In the genomic region with DNA sequence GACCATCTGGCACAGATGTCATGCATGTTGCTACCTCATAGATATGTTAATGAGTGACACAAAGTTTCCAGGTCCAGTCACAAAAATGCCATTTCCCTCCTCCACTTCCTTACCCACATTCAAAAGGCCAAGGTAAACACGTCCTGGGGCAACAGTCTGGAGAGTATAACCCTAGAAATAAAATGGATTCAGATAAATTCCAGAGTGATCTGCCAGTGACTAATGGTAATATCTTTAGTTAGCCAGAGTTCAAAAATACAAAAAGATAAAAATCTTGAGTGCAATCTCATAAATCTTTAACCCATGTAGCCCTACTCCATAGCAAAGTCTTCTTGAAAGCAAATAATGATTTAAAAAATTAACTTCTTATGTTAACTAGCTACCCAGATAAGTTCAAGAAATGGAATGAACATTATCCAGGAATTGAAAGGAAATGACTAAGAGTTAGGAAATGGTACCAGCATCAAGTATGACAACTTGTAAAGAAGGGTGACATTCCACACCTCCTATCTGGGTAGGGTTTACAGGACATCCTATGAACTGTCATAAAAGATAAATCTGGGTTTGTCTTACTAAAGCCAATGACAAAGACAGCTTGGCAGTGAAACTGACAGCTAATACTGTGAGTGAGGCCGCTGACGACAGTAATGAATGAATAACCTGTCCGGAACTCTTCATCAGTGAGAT, we compare ENCODE assay signal across 15 cellular contexts. TPM values are rescaled to one million over a fixed set of nuclear protein-coding genes. Genes with fewer than 3 reads are reported as not detected.
DNase-seq lines count a peak whose midpoint lies in the region; ATAC-seq and TF ChIP-seq lines count a peak whose summit lies in the region.
"Had no signal": no experiment of that assay in that cellular context is flagged by ENCODE, and none has a peak within 500 bp of the region (broad histone marks: within the 10 kb centered on the region; RNA-seq: fewer than 3 reads in every experiment).

No MANE protein-coding gene starts in this region.

- POLR2A ChIA-PET in PC-3 (lab: Charles Lee; ENCODE audit: unreplicated experiment): interaction anchor here (0.6 to 0.7 kb wide), 5 partner anchors 17 to 725 kb away, joined by 3 to 18 read pairs (median 4); no protein-coding TSS in a partner anchor

- H3K36me3 ChIP-seq in ACC112 (ENCODE audit: insufficient read depth, low read length) (no peaks in the 10 kb centered on the region), GM23338 (ENCODE audit: insufficient read depth) (no peaks in the 10 kb centered on the region), PC-3 (ENCODE audit: low read depth, low read length) (no peaks in the 10 kb centered on the region)
- H3K36me3 ChIP-seq: neutrophil had no signal

- peak overlapping the region; percentile 90 for H3K9ac ChIP-seq in PC-3 (ENCODE audit: low read length)

- H3F3A ChIP-seq in GM23338 (replicated peaks; ENCODE audit: low read depth) (no peaks in the 10 kb centered on the region), PC-3 (ENCODE audit: low read length, unreplicated experiment) (no peaks in the 10 kb centered on the region)

- H2AFZ ChIP-seq in ACC112 (ENCODE audit: low read length, unreplicated experiment) (no peak overlapping the region), GM23338 (no peak overlapping the region), PC-3 (ENCODE audit: low read length) (no peak overlapping the region)

- CTCF ChIA-PET in PC-3 (lab: Charles Lee): no interaction called here

- no peaks in the 10 kb centered on the region for H3K79me2 ChIP-seq in ACC112 (ENCODE audit: control insufficient read depth, insufficient read depth, low read length, unreplicated experiment)
- H3K79me2 ChIP-seq in GM23338 (replicated peaks; ENCODE audit: insufficient read depth): no peaks in the 10 kb centered on the region
- no peaks in the 10 kb centered on the region for H3K79me2 ChIP-seq in PC-3 (ENCODE audit: low read length)

- peaks cover 6% of the 10 kb centered on the region for H3K27me3 Mint-ChIP-seq in GM23338 (ENCODE audit: insufficient read depth, low read depth, poor library complexity)
- peaks cover 15% of the 10 kb centered on the region for H3K27me3 Mint-ChIP-seq in stimulated activated naive CD8-positive, alpha-beta T cell treated with anti-CD3 and anti-CD28 coated beads, Interleukin-15, amount 100 ng/mL, for 72 hours

- H3K4me1 ChIP-seq in ACC112 (ENCODE audit: control insufficient read depth, insufficient read depth, low read length, unreplicated experiment): peaks cover 19% of the 10 kb centered on the region
- peaks cover 17% of the 10 kb centered on the region; the same call in 1 of the 2 replicates for H3K4me1 ChIP-seq in GM23338 (ENCODE audit: insufficient read depth)
- peaks cover 33% of the 10 kb centered on the region for H3K4me1 ChIP-seq in PC-3 (ENCODE audit: insufficient read depth, low read length)

- H3K9me3 ChIP-seq in PC-3 (ENCODE audit: low read length): no peaks in the 10 kb centered on the region
- H3K9me3 ChIP-seq: neutrophil had no signal

- H3K4me3 ChIP-seq in ACC112 (ENCODE audit: low read depth, low read length) (peak overlapping the region; percentile 22; the same call in 1 of the 2 replicates), GM23338 (no peak overlapping the region), PC-3 (ENCODE audit: low read length) (peak overlapping the region; percentile 44; the same call in 1 of the 2 replicates), fibroblast of villous mesenchyme (ENCODE audit: low read depth, low read length) (no peak overlapping the region)

- peaks cover 13% of the 10 kb centered on the region; the same call in 1 of the 2 replicates for H3K9me2 ChIP-seq in GM23338 (ENCODE audit: insufficient read depth)
- no peaks in the 10 kb centered on the region for H3K9me2 ChIP-seq in PC-3 (replicated peaks; ENCODE audit: low read length)

- H3K36me3 Mint-ChIP-seq in GM23338 (ENCODE audit: low read depth): no peaks in the 10 kb centered on the region
- H3K36me3 Mint-ChIP-seq: activated naive CD4-positive, alpha-beta T cell treated with anti-CD3 and anti-CD28 coated beads, Interleukin-2, amount 50 U/mL, for 72 hours had no signal

- H3K27ac ChIP-seq in ACC112 (ENCODE audit: low read depth, low read length): peak overlapping the region; percentile 58
- no peak overlapping the region for H3K27ac ChIP-seq in GM23338 (ENCODE audit: low read depth)
- H3K27ac ChIP-seq in PC-3 (ENCODE audit: low read length): peak overlapping the region; percentile 97
- H3K27ac ChIP-seq: neutrophil had no signal

- no peak for DNase-seq in GM23338 (ENCODE audit: low spot score)
- peak; percentile 91 for DNase-seq in PC-3
- DNase-seq in fibroblast of villous mesenchyme (ENCODE audit: low read depth): peak; percentile 51
- no peak for DNase-seq in stimulated activated naive CD8-positive, alpha-beta T cell treated with anti-CD3 and anti-CD28 coated beads, Interleukin-15, amount 100 ng/mL, for 72 hours
- DNase-seq in T-helper 9 cell: no peak
- DNase-seq in NCI-H1105 (lab: John Stamatoyannopoulos, UW): no peak
- no peak for DNase-seq in hepatic stellate cell (ENCODE audit: low spot score)
- DNase-seq: activated CD4-positive, alpha-beta T cell treated with anti-CD3 and anti-CD28 coated beads, Interleukin-2, amount 50 U/mL, for 4 hours; endodermal cell; GF-D8; Kasumi-1; NCI-H524 treated with DMSO at 0.1 percent for 48 hours had no signal

- TF ChIP-seq CTCF in GM23338 (conservative IDR thresholded peaks at IDR 0.05; ENCODE audit: low read depth in 2 of 2) (no peak), PC-3 (conservative IDR thresholded peaks at IDR 0.05; ENCODE audit: low read depth, low read length) (no peak), fibroblast of villous mesenchyme (IDR thresholded peaks at IDR 0.05; ENCODE audit: insufficient read depth, low read depth, low read length) (no peak)

- H3K4me3 Mint-ChIP-seq in GM23338: no peak overlapping the region
- H3K4me3 Mint-ChIP-seq in stimulated activated naive CD8-positive, alpha-beta T cell treated with anti-CD3 and anti-CD28 coated beads, Interleukin-15, amount 100 ng/mL, for 72 hours: no peak overlapping the region
- H3K4me3 Mint-ChIP-seq: endodermal cell had no signal

- no peaks in the 10 kb centered on the region for H3K9me3 Mint-ChIP-seq in GM23338
- no peaks in the 10 kb centered on the region for H3K9me3 Mint-ChIP-seq in stimulated activated naive CD8-positive, alpha-beta T cell treated with anti-CD3 and anti-CD28 coated beads, Interleukin-15, amount 100 ng/mL, for 72 hours
- H3K9me3 Mint-ChIP-seq: activated naive CD4-positive, alpha-beta T cell treated with anti-CD3 and anti-CD28 coated beads, Interleukin-2, amount 50 U/mL, for 72 hours had no signal

- H3K4me2 ChIP-seq in GM23338 (no peak overlapping the region), PC-3 (ENCODE audit: low read length) (peak overlapping the region; percentile 76)

- ATAC-seq in GM23338: no peak
- peak; percentile 93 for ATAC-seq in PC-3
- no peak for ATAC-seq in stimulated activated naive CD8-positive, alpha-beta T cell treated with anti-CD3 and anti-CD28 coated beads, Interleukin-15, amount 100 ng/mL, for 72 hours
- ATAC-seq: activated naive CD4-positive, alpha-beta T cell treated with anti-CD3 and anti-CD28 coated beads, Interleukin-2, amount 50 U/mL, for 72 hours had no signal

- no TSS peak for BruUV-seq in PC-3 (replicated peaks; lab: Mats Ljungman, UMichigan)

- H4K20me1 ChIP-seq in GM23338 (replicated peaks; ENCODE audit: insufficient read depth) (no peaks in the 10 kb centered on the region), PC-3 (ENCODE audit: low read length) (no peaks in the 10 kb centered on the region)

- H3K27ac Mint-ChIP-seq in GM23338: peak overlapping the region; percentile 24; the same call in 1 of the 2 replicates
- H3K27ac Mint-ChIP-seq in stimulated activated naive CD8-positive, alpha-beta T cell treated with anti-CD3 and anti-CD28 coated beads, Interleukin-15, amount 100 ng/mL, for 72 hours: peak overlapping the region in 1 of 2 donors; percentile 44
- H3K27ac Mint-ChIP-seq: activated naive CD4-positive, alpha-beta T cell treated with anti-CD3 and anti-CD28 coated beads, Interleukin-2, amount 50 U/mL, for 72 hours; endodermal cell had no signal

- intact Hi-C loops in PC-3 (cut with micrococcal nuclease): loop anchor here (1.0 kb wide), 2 partner anchors 34 to 191 kb away; no protein-coding TSS in a partner anchor

- H3K27me3 ChIP-seq in ACC112 (ENCODE audit: insufficient read depth, low read length): no peaks in the 10 kb centered on the region
- H3K27me3 ChIP-seq in GM23338 (ENCODE audit: insufficient read depth): no peaks in the 10 kb centered on the region
- H3K27me3 ChIP-seq in PC-3 (ENCODE audit: low read length): no peaks in the 10 kb centered on the region
- H3K27me3 ChIP-seq: neutrophil had no signal

- peaks cover 26% of the 10 kb centered on the region for H3K4me1 Mint-ChIP-seq in GM23338
- H3K4me1 Mint-ChIP-seq in stimulated activated naive CD8-positive, alpha-beta T cell treated with anti-CD3 and anti-CD28 coated beads, Interleukin-15, amount 100 ng/mL, for 72 hours: no peaks in the 10 kb centered on the region

TF ChIP-seq in GM23338, 12 proteins besides CTCF, POLR2A, EP300 and RAD21 (continues in another document):
- TF ChIP-seq, protein P1, sequence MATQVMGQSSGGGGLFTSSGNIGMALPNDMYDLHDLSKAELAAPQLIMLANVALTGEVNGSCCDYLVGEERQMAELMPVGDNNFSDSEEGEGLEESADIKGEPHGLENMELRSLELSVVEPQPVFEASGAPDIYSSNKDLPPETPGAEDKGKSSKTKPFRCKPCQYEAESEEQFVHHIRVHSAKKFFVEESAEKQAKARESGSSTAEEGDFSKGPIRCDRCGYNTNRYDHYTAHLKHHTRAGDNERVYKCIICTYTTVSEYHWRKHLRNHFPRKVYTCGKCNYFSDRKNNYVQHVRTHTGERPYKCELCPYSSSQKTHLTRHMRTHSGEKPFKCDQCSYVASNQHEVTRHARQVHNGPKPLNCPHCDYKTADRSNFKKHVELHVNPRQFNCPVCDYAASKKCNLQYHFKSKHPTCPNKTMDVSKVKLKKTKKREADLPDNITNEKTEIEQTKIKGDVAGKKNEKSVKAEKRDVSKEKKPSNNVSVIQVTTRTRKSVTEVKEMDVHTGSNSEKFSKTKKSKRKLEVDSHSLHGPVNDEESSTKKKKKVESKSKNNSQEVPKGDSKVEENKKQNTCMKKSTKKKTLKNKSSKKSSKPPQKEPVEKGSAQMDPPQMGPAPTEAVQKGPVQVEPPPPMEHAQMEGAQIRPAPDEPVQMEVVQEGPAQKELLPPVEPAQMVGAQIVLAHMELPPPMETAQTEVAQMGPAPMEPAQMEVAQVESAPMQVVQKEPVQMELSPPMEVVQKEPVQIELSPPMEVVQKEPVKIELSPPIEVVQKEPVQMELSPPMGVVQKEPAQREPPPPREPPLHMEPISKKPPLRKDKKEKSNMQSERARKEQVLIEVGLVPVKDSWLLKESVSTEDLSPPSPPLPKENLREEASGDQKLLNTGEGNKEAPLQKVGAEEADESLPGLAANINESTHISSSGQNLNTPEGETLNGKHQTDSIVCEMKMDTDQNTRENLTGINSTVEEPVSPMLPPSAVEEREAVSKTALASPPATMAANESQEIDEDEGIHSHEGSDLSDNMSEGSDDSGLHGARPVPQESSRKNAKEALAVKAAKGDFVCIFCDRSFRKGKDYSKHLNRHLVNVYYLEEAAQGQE (IDR thresholded peaks at IDR 0.05; ENCODE audit: unreplicated experiment): no peak
- TF ChIP-seq EZH2phosphoT487 (IDR thresholded peaks at IDR 0.05; ENCODE audit: unreplicated experiment): no peak

RNA-seq across cellular contexts. Expression of a gene that starts 18.1 kb away (rescaled TPM):
- 13.1 and 13.8 TPM in 2 replicates for total RNA-seq in GM23338 (2014; rRNA removed; shearing (Covaris generic))
- polyA plus RNA-seq in GM23338 (2016; fragmentation: Nextera tagmentation; extraction: Ambion mirVana): 17.7 and 24.8 TPM in 2 replicates
- total RNA-seq in PC-3 (2014; rRNA removed) (114 and 163 TPM in 2 replicates), fibroblast of villous mesenchyme (25.9 and 41.9 TPM in 2 replicates)

Comparison
In these comparisons a context has a peak if more than half of its experiments do, and no peak if none do; other contexts are left out.
1. H3K4me3 ChIP-seq: peak in ACC112 (single experiment) and PC-3 (single experiment); none in GM23338 (single experiment) and fibroblast of villous mesenchyme (single experiment).
2. DNase-seq: peak in PC-3 (single experiment) and fibroblast of villous mesenchyme (single experiment); none in GM23338 (single experiment), stimulated activated naive CD8-positive, alpha-beta T cell treated with anti-CD3 and anti-CD28 coated beads, Interleukin-15, amount 100 ng/mL, for 72 hours (0 of 2), T-helper 9 cell (single experiment), NCI-H1105 (single experiment) and hepatic stellate cell (single experiment).